Comparison of ENCODE assay signal across 1 cellular context in genomic region chr12:119500209-119500608, GRCh38.
TF ChIP-seq lines count a peak whose summit lies in the region.

No MANE protein-coding gene starts in this region.

TF ChIP-seq in H1, 55 proteins besides CTCF, POLR2A, EP300 and RAD21 (continued from another document):
- TF ChIP-seq CHD7 (IDR thresholded peaks at IDR 0.05; ENCODE audit: insufficient replicate concordance, low read length) = no peak
- TF ChIP-seq RNF2 (IDR thresholded peaks at IDR 0.05; ENCODE audit: borderline replicate concordance, low read depth, low read length, missing control alignments, poor library complexity, severe bottlenecking) = no peak
- no peak for TF ChIP-seq CTBP2 (IDR thresholded peaks at IDR 0.05; ENCODE audit: borderline replicate concordance, insufficient read depth, insufficient read length, low read length)
- no peak for TF ChIP-seq SP2 (IDR thresholded peaks at IDR 0.05; ENCODE audit: low read length)
- TF ChIP-seq NANOG (IDR thresholded peaks at IDR 0.05; ENCODE audit: insufficient read depth, low read depth, low read length, poor library complexity, severe bottlenecking) = no peak
TF ChIP-seq in H1: peak in this region for 0.
